In genomic region chr2:43911136-43911790, GRCh38 we compare ENCODE assay signal across 8 cellular contexts.
DNase-seq lines count a peak whose midpoint lies in the region; ATAC-seq, FAIRE-seq and TF ChIP-seq lines count a peak whose summit lies in the region.
"Not testable (repeated sequence)": the region's sequence is repeated elsewhere in the genome, so short reads cannot be mapped to it uniquely, and the experiment has no call there.

No MANE protein-coding gene starts in this region.

- 0 out of 2 replicates have a peak, but pooled peaks cover 12% of the 10 kb centered on the region for H3K79me2 ChIP-seq in GM23338 (replicated peaks; ENCODE audit: insufficient read depth)
- H3K79me2 ChIP-seq in K562 (ENCODE audit: control insufficient read depth, insufficient read depth, low read length); H1 (ENCODE audit: control insufficient read depth in 1 of 2, insufficient read depth in 2 of 2, low read length in 2 of 2): not testable (repeated sequence)

- not testable (repeated sequence) for H2BK120ac ChIP-seq in H1 (replicated peaks; ENCODE audit: low read depth, low read length)

- not testable (repeated sequence) for H3F3A ChIP-seq in GM23338 (replicated peaks; ENCODE audit: low read depth)

- H3K9me3 Mint-ChIP-seq in GM23338; T-helper 2 cell treated with Interferon-gamma antibody and Interleukin-4, amounts not matched to agents 5 μg/mL and 100 μg/mL, for 36 hours; nephron progenitor cell: not testable (repeated sequence)

- H3K4me2 ChIP-seq in GM23338; K562 (ENCODE audit: insufficient read depth, low read length); H1 (ENCODE audit: insufficient read depth in 1 of 2, low read depth in 2 of 2, low read length in 2 of 2): not testable (repeated sequence)

- 96% methylated on average over 5 of the region's 8 CpGs for WGBS in K562 (ENCODE audit: insufficient coverage, low coverage, missing lambda C conversion rate)
- WGBS in H1 (ENCODE audit: extremely low coverage in 1 of 2, insufficient coverage in 1 of 2, insufficient read length in 1 of 2, insufficient replicate concordance in 2 of 2, low coverage in 1 of 2, low lambda C conversion rate in 2 of 2, missing lambda C conversion rate in 1 of 2), 2 experiments = 99% methylated on average over 6 of the region's 8 CpGs; no CpG with 5 or more reads in 1 of the 2 experiments

- H3K23me2 ChIP-seq in H1 (ENCODE audit: low read depth, low read length) = not testable (repeated sequence)

- not testable (repeated sequence) for H3K18ac ChIP-seq in H1 (ENCODE audit: extremely low read depth, low read length)

- not testable (repeated sequence) for H3K9me1 ChIP-seq in K562 (ENCODE audit: control insufficient read depth, insufficient read depth, low read length)

- H4K8ac ChIP-seq in H1 (ENCODE audit: extremely low read depth, insufficient read depth, low read length) = not testable (repeated sequence)

- FAIRE-seq in K562 (lab: Jason Lieb, UNC); H1 (lab: Jason Lieb, UNC): not testable (repeated sequence)

- POLR2A ChIA-PET in K562 (lab: Yijun Ruan, JAX); H1 (lab: Charles Lee; ENCODE audit: partially characterized antibody): not testable (repeated sequence)

- not testable (repeated sequence) for H3K9me3 ChIP-seq in K562 (replicated peaks; ENCODE audit: control insufficient read depth, insufficient read depth, low read depth, low read length); H1 (ENCODE audit: insufficient read depth in 2 of 2, low read depth in 1 of 2, low read length in 1 of 2); upper lobe of right lung

- not testable (repeated sequence) for TF ChIP-seq EP300 in Ishikawa (IDR thresholded peaks at IDR 0.05; ENCODE audit: borderline replicate concordance); K562 (IDR thresholded peaks at IDR 0.05; ENCODE audit: low read length); H1 (IDR thresholded peaks at IDR 0.05; ENCODE audit: borderline replicate concordance in 1 of 2, low read depth in 2 of 2, low read length in 2 of 2)

- not testable (repeated sequence) for H2BK5ac ChIP-seq in H1 (ENCODE audit: low read depth, low read length)

- H3K27me3 ChIP-seq in GM23338 (ENCODE audit: insufficient read depth); K562 (ENCODE audit: control insufficient read depth in 2 of 2, insufficient read depth in 2 of 2, low read length in 2 of 2); H1 (replicated peaks in 1 of 4; ENCODE audit: control insufficient read depth in 3 of 4, extremely low read depth in 1 of 4, insufficient read depth in 3 of 4, low read length in 3 of 4); upper lobe of right lung: not testable (repeated sequence)

- H3K27ac Mint-ChIP-seq in GM23338 = not testable (repeated sequence)
- peak overlapping the region; percentile 26 for H3K27ac Mint-ChIP-seq in T-helper 2 cell treated with Interferon-gamma antibody and Interleukin-4, amounts not matched to agents 5 μg/mL and 100 μg/mL, for 36 hours
- peak overlapping the region; percentile 80 for H3K27ac Mint-ChIP-seq in nephron progenitor cell

- H2AFZ ChIP-seq in GM23338; K562 (ENCODE audit: low read depth, low read length); H1 (ENCODE audit: low read length): not testable (repeated sequence)

- H4K20me1 ChIP-seq in GM23338 (replicated peaks; ENCODE audit: insufficient read depth); K562 (replicated peaks; ENCODE audit: control insufficient read depth, insufficient read depth, low read length); H1 (replicated peaks in 1 of 2; ENCODE audit: control insufficient read depth in 1 of 2, insufficient read depth in 2 of 2, low read length in 2 of 2): not testable (repeated sequence)

- not testable (repeated sequence) for H3K4me1 Mint-ChIP-seq in GM23338, nephron progenitor cell
- peaks cover 14% of the 10 kb centered on the region for H3K4me1 Mint-ChIP-seq in T-helper 2 cell treated with Interferon-gamma antibody and Interleukin-4, amounts not matched to agents 5 μg/mL and 100 μg/mL, for 36 hours (ENCODE audit: low read depth)

- 0 out of 2 replicates have a peak overlapping the region, but pooled peaks have one; percentile 14 for H3K27ac ChIP-seq in GM23338 (ENCODE audit: low read depth)
- H3K27ac ChIP-seq in K562 (ENCODE audit: extremely low read depth, low read depth, low read length); H1 (ENCODE audit: low read depth, low read length); upper lobe of right lung: not testable (repeated sequence)

- not testable (repeated sequence) for H2BK15ac ChIP-seq in H1 (ENCODE audit: low read length)

- intact Hi-C loops in K562 (cut with micrococcal nuclease); upper lobe of right lung (cut with DNase I): not testable (repeated sequence)

- not testable (repeated sequence) for H4K5ac ChIP-seq in H1 (ENCODE audit: insufficient read length, low read depth, low read length)

- H3K79me1 ChIP-seq in H1 (ENCODE audit: low read depth, low read length) = not testable (repeated sequence)

- H3K36me3 Mint-ChIP-seq in GM23338 (ENCODE audit: low read depth) = peaks cover 67% of the 10 kb centered on the region
- H3K36me3 Mint-ChIP-seq in T-helper 2 cell treated with Interferon-gamma antibody and Interleukin-4, amounts not matched to agents 5 μg/mL and 100 μg/mL, for 36 hours (ENCODE audit: low read depth) = peaks cover 39% of the 10 kb centered on the region
- H3K36me3 Mint-ChIP-seq in nephron progenitor cell (ENCODE audit: low read depth) = peaks cover 75% of the 10 kb centered on the region

- peaks cover 27% of the 10 kb centered on the region; the same call in 1 of the 2 replicates for H3K36me3 ChIP-seq in GM23338 (ENCODE audit: insufficient read depth)
- peaks cover 92% of the 10 kb centered on the region for H3K36me3 ChIP-seq in K562 (ENCODE audit: control insufficient read depth, insufficient read depth, low read length)
- H3K36me3 ChIP-seq in H1 (ENCODE audit: control insufficient read depth in 2 of 4, insufficient read depth in 4 of 4, low read length in 3 of 4) = peaks cover 4 to 70% (median 40%) of the 10 kb centered on the region in 4 experiments
- H3K36me3 ChIP-seq in upper lobe of right lung = peaks cover 43% of the 10 kb centered on the region

- in situ Hi-C loops in K562 (cut with MboI) = not testable (repeated sequence)

- H3K56ac ChIP-seq in H1 (replicated peaks; ENCODE audit: insufficient read length, low read depth, low read length) = not testable (repeated sequence)

- H3K4ac ChIP-seq in H1 (replicated peaks; ENCODE audit: insufficient read length, low read depth, low read length) = not testable (repeated sequence)

- not testable (repeated sequence) for H3K4me3 ChIP-seq in GM23338; K562; H1 (ENCODE audit: extremely low read depth in 1 of 4, insufficient read depth in 2 of 4, low read depth in 3 of 4, low read length in 4 of 4); fibroblast of mammary gland (ENCODE audit: control insufficient read depth, low read depth, low read length); upper lobe of right lung

- H3K27me3 Mint-ChIP-seq in GM23338 (ENCODE audit: insufficient read depth, low read depth, poor library complexity); T-helper 2 cell treated with Interferon-gamma antibody and Interleukin-4, amounts not matched to agents 5 μg/mL and 100 μg/mL, for 36 hours (ENCODE audit: low read depth); nephron progenitor cell (ENCODE audit: low read depth, poor library complexity): not testable (repeated sequence)

- not testable (repeated sequence) for ATAC-seq in GM23338, K562, upper lobe of right lung

- not testable (repeated sequence) for H3K9me2 ChIP-seq in GM23338 (ENCODE audit: insufficient read depth)

- H3K14ac ChIP-seq in H1 (ENCODE audit: insufficient read length) = not testable (repeated sequence)

- not testable (repeated sequence) for H3K4me1 ChIP-seq in GM23338 (ENCODE audit: insufficient read depth); K562 (replicated peaks in 1 of 2; ENCODE audit: control insufficient read depth in 2 of 2, insufficient read depth in 2 of 2, low read length in 2 of 2); H1 (replicated peaks in 1 of 4; ENCODE audit: control insufficient read depth in 3 of 4, insufficient read depth in 4 of 4, low read length in 3 of 4); upper lobe of right lung

- not testable (repeated sequence) for DNase-seq in GM23338 (ENCODE audit: low spot score); T-helper 2 cell treated with Interferon-gamma antibody and Interleukin-4, amounts not matched to agents 5 μg/mL and 100 μg/mL, for 36 hours (ENCODE audit: low spot score); K562 (ENCODE audit: extremely low read depth in 1 of 4, low spot score in 3 of 4); H1 (ENCODE audit: low read depth in 1 of 2, low spot score in 2 of 2); nephron progenitor cell
- peak; percentile 4 for DNase-seq in fibroblast of mammary gland (ENCODE audit: low read depth)
- peak; percentile 57 for DNase-seq in upper lobe of right lung

- TF ChIP-seq CTCF in GM23338 (conservative IDR thresholded peaks at IDR 0.05; ENCODE audit: low read depth in 2 of 2); K562 (IDR thresholded peaks at IDR 0.05 in 2 of 3, conservative IDR thresholded peaks at IDR 0.05 in 1 of 3; ENCODE audit: insufficient read depth in 2 of 3, low read depth in 1 of 3, low read length in 3 of 3); H1 (IDR thresholded peaks at IDR 0.05; ENCODE audit: control extremely low read depth in 1 of 3, insufficient read depth in 1 of 3, low read depth in 1 of 3, low read length in 3 of 3); fibroblast of mammary gland (conservative IDR thresholded peaks at IDR 0.05; ENCODE audit: control insufficient read depth, insufficient read depth, low read depth, low read length); nephron progenitor cell (IDR thresholded peaks at IDR 0.05); upper lobe of right lung (IDR thresholded peaks at IDR 0.05): not testable (repeated sequence)

- CTCF ChIA-PET in K562 (lab: Yijun Ruan, JAX; ENCODE audit: low intra/inter-chr PET ratio); H1 (lab: Charles Lee; ENCODE audit: partially characterized antibody): not testable (repeated sequence)

- H3K9ac ChIP-seq in K562 (ENCODE audit: insufficient read depth in 1 of 2, low read depth in 2 of 2, low read length in 2 of 2); H1 (replicated peaks in 1 of 4; ENCODE audit: extremely low read depth in 1 of 4, low read depth in 3 of 4, low read length in 3 of 4): not testable (repeated sequence)

- H4K91ac ChIP-seq in H1 (replicated peaks; ENCODE audit: insufficient read length, low read length) = not testable (repeated sequence)

- not testable (repeated sequence) for H2BK20ac ChIP-seq in H1 (ENCODE audit: low read length)

- not testable (repeated sequence) for H3K4me3 Mint-ChIP-seq in GM23338; T-helper 2 cell treated with Interferon-gamma antibody and Interleukin-4, amounts not matched to agents 5 μg/mL and 100 μg/mL, for 36 hours; nephron progenitor cell

- not testable (repeated sequence) for H2BK12ac ChIP-seq in H1 (ENCODE audit: low read depth, low read length)

- H3K23ac ChIP-seq in H1 (ENCODE audit: insufficient read length) = not testable (repeated sequence)

- not testable (repeated sequence) for BruUV-seq in K562 (replicated peaks; lab: Mats Ljungman, UMichigan)

- not testable (repeated sequence) for H2AK5ac ChIP-seq in H1 (ENCODE audit: low read depth, low read length)

- TF ChIP-seq POLR2A in K562 (conservative IDR thresholded peaks at IDR 0.05); H1 (IDR thresholded peaks at IDR 0.05; ENCODE audit: control extremely low read depth in 1 of 2, low read depth in 2 of 2, low read length in 2 of 2): not testable (repeated sequence)

- not testable (repeated sequence) for TF ChIP-seq RAD21 in Ishikawa (IDR thresholded peaks at IDR 0.05; ENCODE audit: low read depth); K562 (CRISPR knock-in tag; conservative IDR thresholded peaks at IDR 0.05 in 1 of 2, IDR thresholded peaks at IDR 0.05 in 1 of 2); H1 (IDR thresholded peaks at IDR 0.05 in 1 of 2, conservative IDR thresholded peaks at IDR 0.05 in 1 of 2; ENCODE audit: low read depth in 2 of 2, low read length in 2 of 2)
